ENCODE assay signal across 2 cellular contexts in the genomic region with DNA sequence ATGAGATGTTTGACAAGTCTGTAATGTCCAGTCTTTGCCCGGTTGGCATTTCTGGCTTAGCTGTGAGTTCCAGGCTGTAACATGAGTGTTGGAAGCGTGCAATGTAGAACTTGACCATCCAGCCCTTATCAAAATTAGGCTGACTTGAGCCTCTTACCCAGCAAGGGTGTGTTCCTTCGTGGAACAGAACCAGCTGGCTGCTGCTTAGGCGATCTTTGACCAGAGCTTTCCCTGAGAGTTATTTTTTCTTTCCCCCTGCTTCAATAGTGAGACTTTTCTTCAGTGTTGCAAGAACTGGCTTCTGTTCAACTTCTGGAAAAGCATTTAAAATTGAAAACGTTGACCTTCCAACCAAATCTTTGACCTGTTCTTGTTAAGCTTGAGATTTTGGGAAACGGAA.
TF ChIP-seq lines count a peak whose summit lies in the region.

No MANE protein-coding gene starts in this region.

TF ChIP-seq in liver, 16 proteins besides CTCF, POLR2A, EP300 and RAD21:
- TF ChIP-seq YY1 (IDR thresholded peaks at IDR 0.05) (peak; percentile 17), HNF4A (conservative IDR thresholded peaks at IDR 0.05) (peak; percentile 42 to 45), RXRA (IDR thresholded peaks at IDR 0.05) (peak in 1 of 2 donors; percentile 17), NR2F2 (IDR thresholded peaks at IDR 0.05) (peak; percentile 77)
- TF ChIP-seq, protein P1, sequence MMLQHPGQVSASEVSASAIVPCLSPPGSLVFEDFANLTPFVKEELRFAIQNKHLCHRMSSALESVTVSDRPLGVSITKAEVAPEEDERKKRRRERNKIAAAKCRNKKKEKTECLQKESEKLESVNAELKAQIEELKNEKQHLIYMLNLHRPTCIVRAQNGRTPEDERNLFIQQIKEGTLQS (IDR thresholded peaks at IDR 0.05) = no peak

TF ChIP-seq in HepG2, 621 proteins besides CTCF, POLR2A, EP300 and RAD21:
- TF ChIP-seq EEA1 (CRISPR knock-in tag; IDR thresholded peaks at IDR 0.05; ENCODE audit: borderline replicate concordance) (no peak), ZNF605 (CRISPR knock-in tag; IDR thresholded peaks at IDR 0.05) (no peak), MAFK (conservative IDR thresholded peaks at IDR 0.05 in 1 of 2, IDR thresholded peaks at IDR 0.05 in 1 of 2; ENCODE audit: low read length in 2 of 2) (no peak), ZNF3 (CRISPR knock-in tag; IDR thresholded peaks at IDR 0.05) (no peak), FOXO1 (CRISPR knock-in tag; IDR thresholded peaks at IDR 0.05) (no peak), NAIF1 (CRISPR knock-in tag; IDR thresholded peaks at IDR 0.05; ENCODE audit: borderline replicate concordance) (no peak), ZNF382 (CRISPR knock-in tag; IDR thresholded peaks at IDR 0.05; ENCODE audit: borderline replicate concordance) (no peak), PHF5A (CRISPR knock-in tag; IDR thresholded peaks at IDR 0.05; ENCODE audit: low read depth, unreplicated experiment) (no peak), SMYD3 (CRISPR knock-in tag; IDR thresholded peaks at IDR 0.05) (no peak), SSRP1 (CRISPR knock-in tag; IDR thresholded peaks at IDR 0.05) (no peak), JUND (CRISPR knock-in tag; IDR thresholded peaks at IDR 0.05) (no peak)
- TF ChIP-seq, protein P2, sequence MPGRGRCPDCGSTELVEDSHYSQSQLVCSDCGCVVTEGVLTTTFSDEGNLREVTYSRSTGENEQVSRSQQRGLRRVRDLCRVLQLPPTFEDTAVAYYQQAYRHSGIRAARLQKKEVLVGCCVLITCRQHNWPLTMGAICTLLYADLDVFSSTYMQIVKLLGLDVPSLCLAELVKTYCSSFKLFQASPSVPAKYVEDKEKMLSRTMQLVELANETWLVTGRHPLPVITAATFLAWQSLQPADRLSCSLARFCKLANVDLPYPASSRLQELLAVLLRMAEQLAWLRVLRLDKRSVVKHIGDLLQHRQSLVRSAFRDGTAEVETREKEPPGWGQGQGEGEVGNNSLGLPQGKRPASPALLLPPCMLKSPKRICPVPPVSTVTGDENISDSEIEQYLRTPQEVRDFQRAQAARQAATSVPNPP (CRISPR knock-in tag; IDR thresholded peaks at IDR 0.05) = no peak
- TF ChIP-seq, protein P3, sequence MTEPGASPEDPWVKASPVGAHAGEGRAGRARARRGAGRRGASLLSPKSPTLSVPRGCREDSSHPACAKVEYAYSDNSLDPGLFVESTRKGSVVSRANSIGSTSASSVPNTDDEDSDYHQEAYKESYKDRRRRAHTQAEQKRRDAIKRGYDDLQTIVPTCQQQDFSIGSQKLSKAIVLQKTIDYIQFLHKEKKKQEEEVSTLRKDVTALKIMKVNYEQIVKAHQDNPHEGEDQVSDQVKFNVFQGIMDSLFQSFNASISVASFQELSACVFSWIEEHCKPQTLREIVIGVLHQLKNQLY (CRISPR knock-in tag; IDR thresholded peaks at IDR 0.05) = no peak
- TF ChIP-seq, protein P4, sequence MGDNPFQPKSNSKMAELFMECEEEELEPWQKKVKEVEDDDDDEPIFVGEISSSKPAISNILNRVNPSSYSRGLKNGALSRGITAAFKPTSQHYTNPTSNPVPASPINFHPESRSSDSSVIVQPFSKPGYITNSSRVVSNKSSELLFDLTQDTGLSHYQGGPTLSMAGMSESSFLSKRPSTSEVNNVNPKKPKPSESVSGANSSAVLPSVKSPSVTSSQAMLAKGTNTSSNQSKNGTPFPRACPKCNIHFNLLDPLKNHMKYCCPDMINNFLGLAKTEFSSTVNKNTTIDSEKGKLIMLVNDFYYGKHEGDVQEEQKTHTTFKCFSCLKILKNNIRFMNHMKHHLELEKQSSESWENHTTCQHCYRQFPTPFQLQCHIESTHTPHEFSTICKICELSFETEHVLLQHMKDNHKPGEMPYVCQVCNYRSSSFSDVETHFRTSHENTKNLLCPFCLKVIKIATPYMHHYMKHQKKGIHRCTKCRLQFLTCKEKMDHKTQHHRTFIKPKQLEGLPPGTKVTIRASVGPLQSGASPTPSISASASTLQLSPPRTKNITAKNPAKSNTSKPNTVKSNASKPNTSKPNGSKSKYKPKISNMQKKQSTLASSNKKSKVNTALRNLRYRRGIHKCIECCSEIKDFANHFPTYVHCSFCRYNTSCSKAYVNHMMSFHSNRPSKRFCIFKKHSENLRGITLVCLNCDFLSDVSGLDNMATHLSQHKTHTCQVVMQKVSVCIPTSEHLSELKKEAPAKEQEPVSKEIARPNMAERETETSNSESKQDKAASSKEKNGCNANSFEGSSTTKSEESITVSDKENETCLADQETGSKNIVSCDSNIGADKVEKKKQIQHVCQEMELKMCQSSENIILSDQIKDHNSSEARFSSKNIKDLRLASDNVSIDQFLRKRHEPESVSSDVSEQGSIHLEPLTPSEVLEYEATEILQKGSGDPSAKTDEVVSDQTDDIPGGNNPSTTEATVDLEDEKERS (CRISPR knock-in tag; IDR thresholded peaks at IDR 0.05) = no peak
TF ChIP-seq in HepG2: peak in this region for 0.
